In the genomic region with DNA sequence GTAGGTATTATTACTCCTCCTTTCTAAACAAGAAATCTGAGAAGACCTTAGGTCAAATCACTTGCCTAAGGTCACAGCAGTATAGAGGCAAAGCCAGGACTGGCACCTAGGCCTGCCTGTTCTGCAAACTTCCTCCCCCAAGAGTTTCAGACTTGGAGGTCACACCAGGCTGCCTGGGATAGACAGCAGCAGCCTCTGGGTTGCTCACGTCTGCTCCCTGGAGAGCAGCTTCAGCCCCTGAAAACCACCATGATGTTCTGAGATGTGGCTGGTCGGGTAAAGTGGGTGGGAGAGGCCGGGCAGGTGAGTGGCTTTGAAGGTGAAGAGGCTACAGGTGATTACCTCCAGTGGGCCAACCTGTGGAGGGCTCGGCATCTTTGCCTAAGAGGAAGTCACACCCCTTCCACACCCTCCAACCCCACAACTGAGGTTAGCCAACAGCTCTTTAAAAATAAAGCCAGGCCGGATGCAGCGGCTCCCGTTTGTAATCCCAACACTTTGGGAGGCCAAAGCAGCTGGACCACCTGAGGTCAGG, we compare ENCODE assay signal across 9 cellular contexts. TPM values are rescaled to one million over a fixed set of nuclear protein-coding genes. Genes with fewer than 3 reads are reported as not detected.
A peak's percentile ranks its signal among the peaks of the same experiment; 100 is the strongest.
DNase-seq lines count a peak whose midpoint lies in the region; ATAC-seq and TF ChIP-seq lines count a peak whose summit lies in the region.
"Had no signal": no experiment of that assay in that cellular context is flagged by ENCODE, and none has a peak within 500 bp of the region (broad histone marks: within the 10 kb centered on the region; RNA-seq: fewer than 3 reads in every experiment).

No MANE protein-coding gene starts in this region.

- H3F3A ChIP-seq in SU-DHL-6 (ENCODE audit: insufficient read depth), result peaks cover 24% of the 10 kb centered on the region

- H3K9me3 ChIP-seq in SU-DHL-6 (ENCODE audit: insufficient read depth, low read length), result no peaks in the 10 kb centered on the region
- H3K9me3 ChIP-seq: SK-N-SH had no signal

- TF ChIP-seq CTCF in SU-DHL-6 (IDR thresholded peaks at IDR 0.05; ENCODE audit: insufficient read depth, low read length, poor library complexity, severe bottlenecking), result no peak

- H3K36me3 Mint-ChIP-seq in IgD-negative memory B cell (peaks cover under 1% of the 10 kb centered on the region), immature natural killer cell (no peaks in the 10 kb centered on the region)
- H3K36me3 Mint-ChIP-seq in stimulated activated naive B cell treated with anti-CD40 and anti-IgM and Interleukin-4, amounts not matched to agents 10 μg/mL and 1 μg/mL and 100 μg/mL, for 72 hours, result peaks cover 14 to 42% of the 10 kb centered on the region in 2 donors

- H3K9ac ChIP-seq in SU-DHL-6 (ENCODE audit: low read length), result no peak overlapping the region
- H3K9ac ChIP-seq: SK-N-SH had no signal

- no peaks in the 10 kb centered on the region for H3K9me3 Mint-ChIP-seq in IgD-negative memory B cell
- no peaks in the 10 kb centered on the region for H3K9me3 Mint-ChIP-seq in immature natural killer cell
- H3K9me3 Mint-ChIP-seq in stimulated activated naive B cell treated with anti-CD40 and anti-IgM and Interleukin-4, amounts not matched to agents 10 μg/mL and 1 μg/mL and 100 μg/mL, for 72 hours, result no peaks in the 10 kb centered on the region
- H3K9me3 Mint-ChIP-seq: activated T-helper 1 cell treated with anti-CD3 and anti-CD28 coated beads, Interleukin-12 subunit alpha, Interleukin-12 subunit beta, Interleukin-2, Interleukin-4 antibody, amounts not matched to agents 30 ng/mL and 10 ng/mL and 1 ng/mL, durations not matched to agents 14 hours and 24 hours and 36 hours had no signal

- H3K4me3 Mint-ChIP-seq in IgD-negative memory B cell (peak overlapping the region; percentile 44 to 90 (median 86)), immature natural killer cell (peak overlapping the region; percentile 56 to 91 (median 68))
- peak overlapping the region; percentile 32 to 90 for H3K4me3 Mint-ChIP-seq in stimulated activated naive B cell treated with anti-CD40 and anti-IgM and Interleukin-4, amounts not matched to agents 10 μg/mL and 1 μg/mL and 100 μg/mL, for 72 hours

- H2AFZ ChIP-seq in SU-DHL-6 (ENCODE audit: low read depth, low read length, severe bottlenecking), result no peak overlapping the region

- peaks cover 99% of the 10 kb centered on the region for H3K79me2 ChIP-seq in SU-DHL-6 (ENCODE audit: insufficient read depth, low read length)

- peak overlapping the region; percentile 27 for H3K27ac ChIP-seq in SU-DHL-6 (ENCODE audit: low read depth, low read length)

- peaks cover 73 to 88% (median 83%) of the 10 kb centered on the region in 3 donors for H3K4me1 Mint-ChIP-seq in IgD-negative memory B cell
- peaks cover 98% of the 10 kb centered on the region in 2 donors for H3K4me1 Mint-ChIP-seq in immature natural killer cell
- H3K4me1 Mint-ChIP-seq in stimulated activated naive B cell treated with anti-CD40 and anti-IgM and Interleukin-4, amounts not matched to agents 10 μg/mL and 1 μg/mL and 100 μg/mL, for 72 hours, result peaks cover 76 to 99% of the 10 kb centered on the region in 2 donors

- no peaks in the 10 kb centered on the region for H3K9me2 ChIP-seq in SU-DHL-6 (replicated peaks; ENCODE audit: insufficient read depth, low read length)
- H3K9me2 ChIP-seq: SK-N-SH had no signal

- peaks cover 11% of the 10 kb centered on the region for H4K20me1 ChIP-seq in SU-DHL-6 (ENCODE audit: low read depth, low read length)

- H3K4me2 ChIP-seq in SU-DHL-6 (ENCODE audit: low read depth, low read length, poor library complexity, severe bottlenecking), result peak overlapping the region; percentile 81
- H3K4me2 ChIP-seq: SK-N-SH had no signal

- ATAC-seq in stimulated activated naive B cell treated with anti-CD40 and anti-IgM and Interleukin-4, amounts not matched to agents 10 μg/mL and 1 μg/mL and 100 μg/mL, for 72 hours (replicated peaks), result peak; percentile 28 to 33
- no peak for ATAC-seq in GM21717 (IDR thresholded peaks at IDR 0.05; ENCODE audit: unreplicated experiment)

- H3K27me3 Mint-ChIP-seq in IgD-negative memory B cell (no peaks in the 10 kb centered on the region), immature natural killer cell (ENCODE audit: low read depth in 3 of 3) (peaks cover 2 to 19% (median 13%) of the 10 kb centered on the region in 3 donors)
- no peaks in the 10 kb centered on the region for H3K27me3 Mint-ChIP-seq in stimulated activated naive B cell treated with anti-CD40 and anti-IgM and Interleukin-4, amounts not matched to agents 10 μg/mL and 1 μg/mL and 100 μg/mL, for 72 hours

- DNase-seq in immature natural killer cell (peak in 2 of 3 donors; percentile 40 to 44), A172 (ENCODE audit: low spot score) (no peak), DMS53 (lab: John Stamatoyannopoulos, UW) (no peak)
- DNase-seq in stimulated activated naive B cell treated with anti-CD40 and anti-IgM and Interleukin-4, amounts not matched to agents 10 μg/mL and 1 μg/mL and 100 μg/mL, for 72 hours, result no peak
- DNase-seq: SK-N-SH had no signal

- H3K27ac Mint-ChIP-seq in IgD-negative memory B cell (peak overlapping the region; percentile 86 to 100 (median 98)), immature natural killer cell (peak overlapping the region; percentile 93 to 99 (median 97))
- H3K27ac Mint-ChIP-seq in stimulated activated naive B cell treated with anti-CD40 and anti-IgM and Interleukin-4, amounts not matched to agents 10 μg/mL and 1 μg/mL and 100 μg/mL, for 72 hours, result peak overlapping the region; percentile 90

- H3K4me3 ChIP-seq in SU-DHL-6 (ENCODE audit: insufficient read depth, low read length, poor library complexity, severe bottlenecking), result no peak overlapping the region

- H3K36me3 ChIP-seq in SU-DHL-6 (ENCODE audit: low read length), result no peaks in the 10 kb centered on the region

- no peaks in the 10 kb centered on the region for H3K27me3 ChIP-seq in SU-DHL-6 (ENCODE audit: low read length)

RNA-seq across cellular contexts. Expression of gene PNMA1, which starts 37.0 kb away (rescaled TPM):
- polyA plus RNA-seq in IgD-negative memory B cell (20.9 TPM), immature natural killer cell (10 to 100 TPM; 19.6 to 39.2 (median 23.8) TPM)
- 35.1 and 36.0 TPM in 2 replicates for total RNA-seq in A172 (2014; rRNA removed; shearing (Covaris generic))

Comparison
In these comparisons a context has a peak if more than half of its experiments do, and no peak if none do; other contexts are left out.
1. DNase-seq: peak in immature natural killer cell (2 of 3); none in stimulated activated naive B cell treated with anti-CD40 and anti-IgM and Interleukin-4, amounts not matched to agents 10 μg/mL and 1 μg/mL and 100 μg/mL, for 72 hours (single experiment), A172 (single experiment) and DMS53 (single experiment).
2. Peak in every context shown above with its lines, with median percentiles within 50 percentile points of each other: H3K27ac Mint-ChIP-seq and H3K4me3 Mint-ChIP-seq.